12 cellular contexts compared by ENCODE assay signal in the genomic region with DNA sequence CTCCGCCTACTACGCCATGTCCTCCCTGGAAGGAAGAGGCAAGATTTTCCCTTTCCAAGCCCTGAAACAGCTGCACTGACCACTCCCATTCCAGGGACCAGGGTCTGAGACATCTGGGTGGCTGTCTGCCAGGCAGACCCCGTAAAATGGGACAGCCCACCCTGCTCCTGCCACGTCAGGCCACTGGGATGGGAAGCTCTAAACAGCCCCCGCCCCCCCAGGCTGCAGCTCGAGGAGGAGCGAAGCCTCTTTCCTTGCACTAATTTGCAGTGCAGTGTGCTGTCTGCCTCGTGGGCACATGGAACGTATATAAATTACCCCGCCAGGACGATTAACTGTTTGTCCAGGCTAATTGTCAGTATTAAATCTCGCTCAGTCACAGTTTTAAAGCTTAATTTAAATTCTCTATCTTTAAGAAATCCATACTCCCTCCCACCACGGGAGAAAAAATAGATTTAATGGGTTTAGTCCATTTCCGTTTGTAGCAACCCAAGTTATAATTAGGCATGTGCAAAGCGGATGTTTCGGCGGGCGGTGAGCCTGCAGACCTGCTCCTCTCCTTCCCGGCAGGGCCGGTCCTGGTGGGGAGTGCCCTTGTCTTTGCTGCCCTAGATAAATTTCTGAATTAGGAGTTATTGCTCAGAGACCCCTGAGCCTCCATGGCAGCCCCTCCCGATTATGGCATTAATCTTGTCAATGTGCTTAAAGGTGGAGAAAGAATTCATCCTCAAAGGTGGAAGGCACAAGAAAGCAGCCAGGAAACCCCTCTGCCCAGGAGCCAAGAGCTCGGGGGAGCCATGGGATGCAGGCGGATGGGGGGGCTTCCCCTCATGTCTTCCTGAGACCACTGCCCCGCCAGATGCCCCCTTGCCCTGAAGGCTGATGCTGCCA.
DNase-seq lines count a peak whose midpoint lies in the region; ATAC-seq lines count a peak whose summit lies in the region.
"Had no signal": no experiment of that assay in that cellular context is flagged by ENCODE, and none has a peak within 500 bp of the region (broad histone marks: within the 10 kb centered on the region; RNA-seq: fewer than 3 reads in every experiment).

No MANE protein-coding gene starts in this region.

- no peaks in the 10 kb centered on the region for H3K9me3 ChIP-seq in T-helper 17 cell (ENCODE audit: control insufficient read depth, low read length, poor library complexity, severe bottlenecking)

- peaks cover 2% of the 10 kb centered on the region for H3K36me3 Mint-ChIP-seq in T-helper 17 cell (ENCODE audit: low read depth)

- H3K27ac Mint-ChIP-seq in T-helper 17 cell: peak overlapping the region; percentile 91

- H3K27me3 Mint-ChIP-seq in T-helper 17 cell: peaks cover 4% of the 10 kb centered on the region

- peaks cover 41% of the 10 kb centered on the region for H3K4me1 Mint-ChIP-seq in T-helper 17 cell

- peak; percentile 3 for DNase-seq in stimulated activated CD4-positive, alpha-beta T cell treated with anti-CD3 and anti-CD28 coated beads, Interleukin-4, amount 100 ng/mL, for 24 hours
- DNase-seq in stimulated activated CD4-positive, alpha-beta T cell treated with anti-CD3 and anti-CD28 coated beads, Interleukin-4, amount 100 ng/mL, for 1 hour: no peak
- DNase-seq in T-helper 17 cell: no peak
- DNase-seq in iPS-NIHi7 (ENCODE audit: extremely low spot score): peak; percentile 5
- no peak for DNase-seq in T-helper 9 cell
- DNase-seq in H4 (ENCODE audit: low spot score): no peak
- DNase-seq: effector CD8-positive, alpha-beta T cell; H7; midbrain; NCI-H187 had no signal

- peak overlapping the region; percentile 67 for H3K4me3 Mint-ChIP-seq in T-helper 17 cell

- no peak for ATAC-seq in T-helper 17 cell
- no peak for ATAC-seq in GM21723 (IDR thresholded peaks at IDR 0.05; ENCODE audit: unreplicated experiment)
- ATAC-seq in GM21528 (IDR thresholded peaks at IDR 0.05; ENCODE audit: low FRiP score, unreplicated experiment): no peak

Comparison
In these comparisons a context has a peak if more than half of its experiments do, and no peak if none do; other contexts are left out.
1. DNase-seq: peak in stimulated activated CD4-positive, alpha-beta T cell treated with anti-CD3 and anti-CD28 coated beads, Interleukin-4, amount 100 ng/mL, for 24 hours (single experiment) and iPS-NIHi7 (single experiment); none in stimulated activated CD4-positive, alpha-beta T cell treated with anti-CD3 and anti-CD28 coated beads, Interleukin-4, amount 100 ng/mL, for 1 hour (single experiment), T-helper 17 cell (0 of 3), T-helper 9 cell (single experiment) and H4 (single experiment).